ENCODE assay signal across 20 cellular contexts in the genomic region with DNA sequence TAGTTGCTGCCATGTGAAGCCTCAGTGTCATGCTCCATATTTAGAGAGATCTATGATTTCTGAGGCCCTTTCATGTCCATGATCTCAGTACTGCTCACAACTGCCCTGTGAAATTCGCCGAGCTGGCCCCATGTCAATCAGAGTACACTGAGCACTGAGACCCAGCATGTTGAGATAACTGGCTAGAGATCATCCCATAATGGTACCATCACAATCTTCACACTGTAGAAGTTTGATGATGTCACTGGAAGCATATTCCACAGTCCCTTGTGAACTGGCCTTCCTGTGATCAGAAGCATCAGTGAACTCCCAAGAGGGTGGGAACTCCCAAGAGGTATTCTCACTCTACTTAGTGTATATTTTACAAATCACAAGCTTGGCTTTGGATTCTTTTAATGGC.
DNase-seq lines count a peak whose midpoint lies in the region; ATAC-seq and TF ChIP-seq lines count a peak whose summit lies in the region.
"Had no signal": no experiment of that assay in that cellular context is flagged by ENCODE, and none has a peak within 500 bp of the region (broad histone marks: within the 10 kb centered on the region; RNA-seq: fewer than 3 reads in every experiment).

No MANE protein-coding gene starts in this region.

- H3K4me1 ChIP-seq in OCI-LY3 (ENCODE audit: low read length) (peaks cover 72% of the 10 kb centered on the region), esophagus squamous epithelium (peaks cover 46 to 80% (median 48%) of the 10 kb centered on the region in 3 donors), psoas muscle (peaks cover 52% of the 10 kb centered on the region)

- peak in 1 of 4 donors; percentile 15 for ATAC-seq in psoas muscle
- ATAC-seq: CD8-positive, alpha-beta T cell had no signal

- H3K36me3 ChIP-seq in OCI-LY3 (replicated peaks; ENCODE audit: low read depth, low read length) (peaks cover 14% of the 10 kb centered on the region), esophagus squamous epithelium (no peaks in the 10 kb centered on the region), psoas muscle (ENCODE audit: insufficient read depth in 1 of 2, low read depth in 1 of 2) (no peaks in the 10 kb centered on the region)
- H3K36me3 ChIP-seq: neural progenitor cell had no signal

- H3K79me2 ChIP-seq in OCI-LY3 (ENCODE audit: low read length), result no peaks in the 10 kb centered on the region

- H3K9ac ChIP-seq in OCI-LY3 (ENCODE audit: low read length), result no peak overlapping the region
- H3K9ac ChIP-seq: neural progenitor cell had no signal

- TF ChIP-seq CTCF in OCI-LY3 (IDR thresholded peaks at IDR 0.05; ENCODE audit: low read depth, low read length) (no peak), esophagus squamous epithelium (IDR thresholded peaks at IDR 0.05) (no peak), psoas muscle (IDR thresholded peaks at IDR 0.05) (no peak)

- H3K9me3 ChIP-seq in OCI-LY3 (ENCODE audit: insufficient read depth, low read length) (0 out of 2 replicates have a peak, but pooled peaks cover 3% of the 10 kb centered on the region), esophagus squamous epithelium (no peaks in the 10 kb centered on the region), psoas muscle (peaks cover 3% of the 10 kb centered on the region)

- in situ Hi-C loops in ACHN (cut with HindIII; ENCODE audit: low pct_ligation_motif_present, low pct_unique_long_range_greater_than_20kb, low sequenced_read_pairs), result no loop called here

- 74 to 85% methylated on average over 2 of the region's 2 CpGs for WGBS in esophagus squamous epithelium, 2 donors
- WGBS in psoas muscle, 3 donors, result 70 to 88% (median 81%) methylated on average over 2 of the region's 2 CpGs

- no peak overlapping the region; the same call in 1 of the 2 replicates for H2AFZ ChIP-seq in OCI-LY3 (ENCODE audit: low read depth, low read length)
- H2AFZ ChIP-seq: neural progenitor cell had no signal

- peak overlapping the region; percentile 99; the same call in 1 of the 2 replicates for H3K27ac ChIP-seq in OCI-LY3 (ENCODE audit: low read length)
- H3K27ac ChIP-seq in esophagus squamous epithelium, result peak overlapping the region; percentile 90 to 96 (median 95)
- H3K27ac ChIP-seq in psoas muscle, result peak overlapping the region; percentile 97
- H3K27ac ChIP-seq: neural progenitor cell had no signal

- peak; percentile 28 for DNase-seq in ACHN
- no peak for DNase-seq in esophagus squamous epithelium (lab: John Stamatoyannopoulos, UW)
- no peak for DNase-seq in psoas muscle
- no peak for DNase-seq in GOT3 (lab: John Stamatoyannopoulos, UW)
- no peak for DNase-seq in AG08396 (ENCODE audit: low spot score)
- no peak for DNase-seq in DMS79 (lab: John Stamatoyannopoulos, UW)
- DNase-seq in HuH-7 (ENCODE audit: low spot score), result no peak
- DNase-seq: activated CD4-positive, alpha-beta memory T cell treated with anti-CD3 and anti-CD28 coated beads for 36 hours; activated naive CD4-positive, alpha-beta T cell treated with anti-CD3 and anti-CD28 coated beads for 36 hours; CD8-positive, alpha-beta T cell; effector memory CD4-positive, alpha-beta T cell; hippocampal formation; kidney; midbrain; NCI-H2029 treated with DMSO at 0.1 percent for 48 hours; NCI-H446 treated with DMSO at 0.1 percent for 48 hours; stimulated activated CD4-positive, alpha-beta T cell treated with anti-CD3 and anti-CD28 coated beads, Interleukin-12 subunit alpha, Interleukin-12 subunit beta, amount 100 ng/mL, for 4 hours; stimulated activated CD8-positive, alpha-beta memory T cell treated with anti-CD3 and anti-CD28 coated beads, Interleukin-4, amount 100 ng/mL, for 48 hours had no signal

- H3K4me3 ChIP-seq in OCI-LY3 (ENCODE audit: low read length) (no peak overlapping the region), esophagus squamous epithelium (no peak overlapping the region), psoas muscle (no peak overlapping the region)
- H3K4me3 ChIP-seq: neural progenitor cell had no signal

- H3K4me2 ChIP-seq in OCI-LY3 (ENCODE audit: low read length), result peak overlapping the region; percentile 97
- H3K4me2 ChIP-seq: neural progenitor cell had no signal

- H3K27me3 ChIP-seq in OCI-LY3 (ENCODE audit: low read depth, low read length), result no peaks in the 10 kb centered on the region
- H3K27me3 ChIP-seq in esophagus squamous epithelium, result no peaks in the 10 kb centered on the region
- H3K27me3 ChIP-seq in psoas muscle (ENCODE audit: insufficient read depth in 3 of 3, low read length in 2 of 3), result no peaks in the 10 kb centered on the region
- H3K27me3 ChIP-seq: neural progenitor cell had no signal

- TF ChIP-seq POLR2A in esophagus squamous epithelium (IDR thresholded peaks at IDR 0.05), result no peak

- no peaks in the 10 kb centered on the region for H4K20me1 ChIP-seq in OCI-LY3 (ENCODE audit: insufficient read depth, low read length)

- intact Hi-C loops in esophagus squamous epithelium (cut with DNase I) (no loop called here), psoas muscle (cut with DNase I) (loop anchor here in 1 of 2 donors (5.0 kb wide), 1 partner anchor 67 kb away; no protein-coding TSS in a partner anchor)
